1 cellular context compared by ENCODE assay signal in the genomic region with DNA sequence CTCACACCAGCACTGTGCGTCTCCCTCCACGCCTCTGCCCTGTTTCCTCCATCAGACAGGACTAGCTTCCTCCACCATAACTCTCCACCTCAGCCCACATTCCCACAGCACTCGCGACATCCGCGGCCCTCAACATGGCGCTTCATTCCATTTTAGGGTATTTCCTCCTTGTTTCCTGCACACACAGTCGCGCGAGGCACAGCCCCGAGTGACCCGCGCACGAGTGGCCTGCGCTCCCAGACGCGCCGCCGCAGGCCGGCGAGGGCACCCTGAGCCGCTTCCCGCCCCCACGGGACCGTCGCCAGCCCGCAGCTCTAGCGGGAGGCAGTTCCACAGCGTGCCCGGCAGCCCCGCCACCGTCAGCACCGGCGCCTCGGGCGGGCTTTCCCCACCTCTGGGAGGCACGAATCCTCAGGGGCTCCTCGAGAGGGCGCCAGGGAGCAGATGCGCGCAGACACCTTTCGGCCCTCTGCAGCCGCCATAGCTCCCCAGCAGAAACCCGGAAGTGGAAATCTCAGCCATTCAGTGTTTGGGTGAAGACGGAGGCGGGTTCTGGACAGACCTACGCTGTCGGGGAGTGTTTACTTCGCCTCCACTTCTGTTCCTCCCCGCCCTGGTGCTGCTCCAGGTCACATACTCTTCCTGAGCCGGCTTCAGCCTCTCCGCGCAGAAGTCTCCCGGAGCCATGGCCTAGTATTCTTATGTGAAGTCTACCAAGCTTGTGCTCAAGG.
A peak's percentile ranks its signal among the peaks of the same experiment; 100 is the strongest.
TF ChIP-seq lines count a peak whose summit lies in the region.

No MANE protein-coding gene starts in this region.

TF ChIP-seq in SK-N-SH, 30 proteins besides CTCF, POLR2A, EP300 and RAD21 (continued from another document):
- TF ChIP-seq, protein P1, sequence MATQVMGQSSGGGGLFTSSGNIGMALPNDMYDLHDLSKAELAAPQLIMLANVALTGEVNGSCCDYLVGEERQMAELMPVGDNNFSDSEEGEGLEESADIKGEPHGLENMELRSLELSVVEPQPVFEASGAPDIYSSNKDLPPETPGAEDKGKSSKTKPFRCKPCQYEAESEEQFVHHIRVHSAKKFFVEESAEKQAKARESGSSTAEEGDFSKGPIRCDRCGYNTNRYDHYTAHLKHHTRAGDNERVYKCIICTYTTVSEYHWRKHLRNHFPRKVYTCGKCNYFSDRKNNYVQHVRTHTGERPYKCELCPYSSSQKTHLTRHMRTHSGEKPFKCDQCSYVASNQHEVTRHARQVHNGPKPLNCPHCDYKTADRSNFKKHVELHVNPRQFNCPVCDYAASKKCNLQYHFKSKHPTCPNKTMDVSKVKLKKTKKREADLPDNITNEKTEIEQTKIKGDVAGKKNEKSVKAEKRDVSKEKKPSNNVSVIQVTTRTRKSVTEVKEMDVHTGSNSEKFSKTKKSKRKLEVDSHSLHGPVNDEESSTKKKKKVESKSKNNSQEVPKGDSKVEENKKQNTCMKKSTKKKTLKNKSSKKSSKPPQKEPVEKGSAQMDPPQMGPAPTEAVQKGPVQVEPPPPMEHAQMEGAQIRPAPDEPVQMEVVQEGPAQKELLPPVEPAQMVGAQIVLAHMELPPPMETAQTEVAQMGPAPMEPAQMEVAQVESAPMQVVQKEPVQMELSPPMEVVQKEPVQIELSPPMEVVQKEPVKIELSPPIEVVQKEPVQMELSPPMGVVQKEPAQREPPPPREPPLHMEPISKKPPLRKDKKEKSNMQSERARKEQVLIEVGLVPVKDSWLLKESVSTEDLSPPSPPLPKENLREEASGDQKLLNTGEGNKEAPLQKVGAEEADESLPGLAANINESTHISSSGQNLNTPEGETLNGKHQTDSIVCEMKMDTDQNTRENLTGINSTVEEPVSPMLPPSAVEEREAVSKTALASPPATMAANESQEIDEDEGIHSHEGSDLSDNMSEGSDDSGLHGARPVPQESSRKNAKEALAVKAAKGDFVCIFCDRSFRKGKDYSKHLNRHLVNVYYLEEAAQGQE (IDR thresholded peaks at IDR 0.05; ENCODE audit: low read depth, low read length): peak; percentile 63; the same call in 1 of the 2 replicates
- TF ChIP-seq, protein P2, sequence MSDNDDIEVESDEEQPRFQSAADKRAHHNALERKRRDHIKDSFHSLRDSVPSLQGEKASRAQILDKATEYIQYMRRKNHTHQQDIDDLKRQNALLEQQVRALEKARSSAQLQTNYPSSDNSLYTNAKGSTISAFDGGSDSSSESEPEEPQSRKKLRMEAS (IDR thresholded peaks at IDR 0.05; ENCODE audit: low read depth): peak; percentile 81
- TF ChIP-seq ELF1 (IDR thresholded peaks at IDR 0.05): peak; percentile 99
- peak; percentile 90 for TF ChIP-seq TAF1 (IDR thresholded peaks at IDR 0.05; ENCODE audit: borderline replicate concordance, low read depth, low read length)
- TF ChIP-seq NFIC (IDR thresholded peaks at IDR 0.05; ENCODE audit: borderline replicate concordance): peak; percentile 32; the same call in 1 of the 2 replicates
- TF ChIP-seq POLR2AphosphoS5 (IDR thresholded peaks at IDR 0.05; ENCODE audit: low read depth, low read length): peak; percentile 94
- peak; percentile 80 for TF ChIP-seq YY1 (IDR thresholded peaks at IDR 0.05; ENCODE audit: low read depth)
- peak; percentile 35; the same call in 1 of the 2 replicates for TF ChIP-seq TCF12 (IDR thresholded peaks at IDR 0.05)
